10 cellular contexts compared by ENCODE assay signal in genomic region chr5:55187370-55187769, GRCh38. TPM values are rescaled to one million over a fixed set of nuclear protein-coding genes. Genes with fewer than 3 reads are reported as not detected.
DNase-seq lines count a peak whose midpoint lies in the region; ATAC-seq, FAIRE-seq and TF ChIP-seq lines count a peak whose summit lies in the region.
"Had no signal": no experiment of that assay in that cellular context is flagged by ENCODE, and none has a peak within 500 bp of the region (broad histone marks: within the 10 kb centered on the region; RNA-seq: fewer than 3 reads in every experiment).

No MANE protein-coding gene starts in this region.

- TF ChIP-seq POLR2A in GM12892 (IDR thresholded peaks at IDR 0.05; ENCODE audit: low read depth, low read length): no peak

- no peak overlapping the region for H3K27ac ChIP-seq in osteoblast (ENCODE audit: low read depth, low read length)

- H3K4me1 ChIP-seq in osteoblast (ENCODE audit: insufficient read depth, low read length): no peaks in the 10 kb centered on the region

- in situ Hi-C loops in astrocyte of the spinal cord (cut with HindIII; ENCODE audit: low sequenced_read_pairs): no loop called here

- no peak for ATAC-seq in HG03025 (IDR thresholded peaks at IDR 0.05; ENCODE audit: low FRiP score, unreplicated experiment)

- no peak overlapping the region for H3K4me2 ChIP-seq in osteoblast (ENCODE audit: insufficient read depth, low read length)

- H3K36me3 ChIP-seq in osteoblast (ENCODE audit: insufficient read depth, low read length): no peaks in the 10 kb centered on the region

- no peaks in the 10 kb centered on the region for H4K20me1 ChIP-seq in osteoblast (ENCODE audit: insufficient read depth, low read length)

- H3K4me3 ChIP-seq in astrocyte of the spinal cord (ENCODE audit: low read depth, low read length) (no peak overlapping the region), osteoblast (ENCODE audit: insufficient read depth, low read length) (no peak overlapping the region)

- no peaks in the 10 kb centered on the region for H3K9me3 ChIP-seq in osteoblast (ENCODE audit: low read depth, low read length)

- H3K79me2 ChIP-seq in osteoblast (ENCODE audit: insufficient read depth, low read length): no peaks in the 10 kb centered on the region

- H3K27me3 ChIP-seq in osteoblast (ENCODE audit: insufficient read depth, low read length): peaks cover 58% of the 10 kb centered on the region

- DNase-seq in GM12892 (ENCODE audit: insufficient read length) (no peak), NCI-H2029 treated with DMSO at 0.1 percent for 48 hours (lab: John Stamatoyannopoulos, UW) (peak; percentile 71), astrocyte of the spinal cord (ENCODE audit: low read depth, low spot score) (no peak), osteoblast (ENCODE audit: insufficient read length, low spot score, missing footprints) (no peak), NCI-H1930 (lab: John Stamatoyannopoulos, UW) (no peak), middle frontal gyrus (ENCODE audit: extremely low spot score, low spot score) (no peak)
- DNase-seq in stimulated activated CD4-positive, alpha-beta T cell treated with anti-CD3 and anti-CD28 coated beads, Interleukin-4, amount 100 ng/mL, for 1 hour: no peak
- DNase-seq: stimulated activated naive CD4-positive, alpha-beta T cell treated with Interleukin-2 at 50 U/mL for 16 hours had no signal

- TF ChIP-seq CTCF in astrocyte of the spinal cord (IDR thresholded peaks at IDR 0.05; ENCODE audit: low read depth, low read length) (peak; percentile 6), osteoblast (IDR thresholded peaks at IDR 0.05; ENCODE audit: extremely low read depth, low read depth, low read length) (peak; percentile 18)

- peak; percentile 9 for FAIRE-seq in GM12892 (lab: Jason Lieb, UNC)

- no peak overlapping the region for H2AFZ ChIP-seq in osteoblast (ENCODE audit: low read length)

RNA-seq across cellular contexts. Expression of gene CDC20B, which starts 14.4 kb away (rescaled TPM):
- polyA plus RNA-seq in GM12892 (2012; ENCODE audit: missing spikeins): not detected
- not detected in 2 replicates for total RNA-seq in osteoblast
- total RNA-seq: mononuclear cell had no signal

RNA-seq across cellular contexts. Expression of gene GPX8, which starts 27.4 kb away (rescaled TPM):
- polyA plus RNA-seq in GM12892 (2012; ENCODE audit: missing spikeins): not detected
- 143 and 158 TPM in 2 replicates for total RNA-seq in osteoblast

RNA-seq across cellular contexts. Expression of gene MCIDAS, which starts 39.7 kb away (rescaled TPM):
- not detected for polyA plus RNA-seq in GM12892 (2012; ENCODE audit: missing spikeins)
- total RNA-seq in osteoblast: under 0.01 and 0.29 TPM in 2 replicates
- total RNA-seq: mononuclear cell had no signal

RNA-seq across cellular contexts. Expression of gene CCNO, which starts 46.0 kb away (rescaled TPM):
- polyA plus RNA-seq in GM12892 (2012; ENCODE audit: missing spikeins): not detected
- 1.4 and 2.1 TPM in 2 replicates for total RNA-seq in osteoblast
- total RNA-seq: mononuclear cell had no signal
